Comparison of ENCODE assay signal across 8 cellular contexts in the genomic region with DNA sequence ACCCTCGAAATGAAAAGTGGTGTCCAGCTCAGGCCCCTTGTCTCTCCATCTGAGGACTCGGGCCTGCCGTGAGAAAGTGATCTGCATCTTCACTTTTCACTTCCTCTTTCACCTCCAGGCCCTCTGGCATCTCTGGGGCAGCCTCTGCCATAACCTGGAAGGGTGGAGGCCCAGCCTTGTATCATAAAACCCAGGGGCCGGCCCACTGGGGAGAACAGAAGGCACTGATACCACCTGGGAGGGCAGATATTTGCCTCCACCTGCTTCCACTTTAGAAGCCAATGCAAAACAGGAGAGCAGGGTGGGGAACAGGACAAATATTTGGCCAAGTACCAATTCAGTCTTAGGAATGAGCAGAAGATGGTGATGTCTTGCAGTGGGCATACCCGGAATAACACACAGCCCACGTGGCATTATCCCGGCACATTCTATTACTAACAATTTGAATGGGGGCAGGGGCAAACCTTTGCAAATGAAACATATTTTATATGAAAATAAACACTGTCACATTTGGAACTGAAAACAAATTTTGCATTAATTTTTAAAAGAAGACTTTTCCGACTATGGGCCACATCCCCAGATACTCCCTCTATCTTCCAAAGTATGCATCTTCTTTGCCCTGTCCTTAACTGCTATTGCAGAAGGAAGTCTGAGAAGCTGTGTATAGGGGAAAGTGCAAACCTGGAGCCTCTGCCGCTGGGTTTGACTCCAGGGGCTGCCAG.
DNase-seq lines count a peak whose midpoint lies in the region; ATAC-seq, FAIRE-seq and TF ChIP-seq lines count a peak whose summit lies in the region.

No MANE protein-coding gene starts in this region.

- no peak for TF ChIP-seq CTCF in GM06990 (IDR thresholded peaks at IDR 0.05; ENCODE audit: insufficient read depth, low read length, poor library complexity, severe bottlenecking)
- TF ChIP-seq CTCF in choroid plexus epithelial cell (conservative IDR thresholded peaks at IDR 0.05; ENCODE audit: low read depth, low read length): peak; percentile 43

- DNase-seq in GM06990 (ENCODE audit: extremely low read depth, insufficient read length): peak; percentile 55
- DNase-seq in choroid plexus epithelial cell (ENCODE audit: low read depth): no peak
- no peak for DNase-seq in HTR-8/SVneo (ENCODE audit: insufficient read length, low spot score)
- no peak for DNase-seq in NK-92 treated with Interleukin-12 subunit alpha and Interleukin-12 subunit beta, amount 100 ng/mL, for 24 hours (lab: John Stamatoyannopoulos, UW)
- no peak for DNase-seq in NCI-H1105 treated with DMSO at 0.1 percent for 48 hours (lab: John Stamatoyannopoulos, UW)

- H3K36me3 ChIP-seq in GM06990 (ENCODE audit: control insufficient read depth, insufficient read depth, low read length): no peaks in the 10 kb centered on the region; the same call in 1 of the 2 replicates
- H3K36me3 ChIP-seq in subcutaneous abdominal adipose tissue (ENCODE audit: control insufficient read depth in 5 of 5, insufficient read depth in 5 of 5, low read length in 5 of 5): no peaks in the 10 kb centered on the region

- H3K9me3 ChIP-seq in subcutaneous abdominal adipose tissue (ENCODE audit: control insufficient read depth in 5 of 5, low read length in 5 of 5): no peaks in the 10 kb centered on the region

- H3K4me3 ChIP-seq in GM06990 (replicated peaks; ENCODE audit: low read depth, low read length) (no peak overlapping the region), choroid plexus epithelial cell (ENCODE audit: low read depth, low read length) (no peak overlapping the region), subcutaneous abdominal adipose tissue (ENCODE audit: low read depth in 1 of 5, low read length in 5 of 5) (no peak overlapping the region)

- no peak overlapping the region for H3K9ac ChIP-seq in subcutaneous abdominal adipose tissue (ENCODE audit: low read length in 5 of 5)

- H3K4me1 ChIP-seq in subcutaneous abdominal adipose tissue (ENCODE audit: control insufficient read depth in 5 of 5, insufficient read depth in 5 of 5, low read length in 5 of 5): peaks cover 6 to 43% (median 23%) of the 10 kb centered on the region in 5 donors

- FAIRE-seq in HTR-8/SVneo (lab: Jason Lieb, UNC): no peak

- H3K27ac ChIP-seq in subcutaneous abdominal adipose tissue (ENCODE audit: low read depth, low read length): peak overlapping the region; percentile 18

- peak; percentile 62 for ATAC-seq in GM21515 (IDR thresholded peaks at IDR 0.05; ENCODE audit: unreplicated experiment)
- ATAC-seq in HG03571 (IDR thresholded peaks at IDR 0.05; ENCODE audit: unreplicated experiment): peak; percentile 84

- H3K27me3 ChIP-seq in GM06990 (replicated peaks; ENCODE audit: control insufficient read depth, insufficient read depth, low read length): no peaks in the 10 kb centered on the region
- H3K27me3 ChIP-seq in subcutaneous abdominal adipose tissue (ENCODE audit: control insufficient read depth in 5 of 5, insufficient read depth in 4 of 5, low read length in 5 of 5): no peaks in the 10 kb centered on the region
